11 cellular contexts compared by ENCODE assay signal in the genomic region with DNA sequence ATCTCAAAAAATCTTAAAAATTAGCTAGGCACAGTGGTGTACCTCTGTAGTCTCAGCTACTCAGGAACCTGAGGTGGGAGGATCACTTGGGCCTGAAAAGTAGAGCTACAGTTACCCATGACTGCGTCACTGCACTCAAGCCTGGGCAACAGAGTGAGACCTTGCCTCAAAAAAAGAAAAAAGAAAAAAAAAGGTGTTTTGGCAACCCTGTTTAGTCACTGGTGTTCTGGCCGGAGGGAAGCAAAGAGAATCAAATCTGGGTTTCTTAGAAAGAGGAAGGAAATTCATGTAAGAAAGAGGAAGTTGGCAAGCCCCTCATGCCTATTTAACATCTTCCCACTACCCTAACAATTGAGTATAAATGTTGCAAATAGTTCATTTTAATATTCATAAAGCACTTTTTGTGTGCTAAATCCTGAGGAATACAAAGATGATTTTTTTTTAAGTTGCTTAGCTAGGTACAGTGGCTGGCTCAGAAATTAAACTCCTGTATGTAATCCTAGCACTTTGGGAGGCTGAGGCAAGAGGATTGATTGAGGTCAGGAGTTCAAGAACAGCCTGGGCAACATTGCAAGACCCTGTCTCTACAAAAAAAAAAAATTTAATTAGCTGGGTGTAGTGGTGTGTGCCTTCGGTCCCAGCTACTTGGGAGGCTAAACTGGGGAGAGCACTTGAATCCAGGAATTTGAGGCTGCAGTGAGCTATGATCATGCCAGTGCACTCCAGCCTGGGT. TPM values are rescaled to one million over a fixed set of nuclear protein-coding genes. Genes with fewer than 3 reads are reported as not detected.
A peak's percentile ranks its signal among the peaks of the same experiment; 100 is the strongest.
DNase-seq lines count a peak whose midpoint lies in the region; ATAC-seq, FAIRE-seq and TF ChIP-seq lines count a peak whose summit lies in the region.
"Had no signal": no experiment of that assay in that cellular context is flagged by ENCODE, and none has a peak within 500 bp of the region (broad histone marks: within the 10 kb centered on the region; RNA-seq: fewer than 3 reads in every experiment).

No MANE protein-coding gene starts in this region.

- no peaks in the 10 kb centered on the region for H3K79me2 ChIP-seq in GM12878 (ENCODE audit: control insufficient read depth, insufficient read depth, low read length)

- TF ChIP-seq POLR2A in GM12878 (IDR thresholded peaks at IDR 0.05; ENCODE audit: low read depth, low read length) (no peak), gastroesophageal sphincter (IDR thresholded peaks at IDR 0.05) (no peak)

- intact Hi-C loops in GM12878 (cut with micrococcal nuclease; ENCODE audit: unreplicated experiment) = no loop called here

- H3K27me3 ChIP-seq in BLaER1 (no peaks in the 10 kb centered on the region), GM12878 (replicated peaks in 1 of 2; ENCODE audit: control insufficient read depth in 2 of 2, insufficient read depth in 2 of 2, low read length in 1 of 2) (no peaks in the 10 kb centered on the region), gastroesophageal sphincter (no peaks in the 10 kb centered on the region)
- H3K27me3 ChIP-seq: breast epithelium, SJSA1 had no signal

- H3K4me2 ChIP-seq in BLaER1 (peak overlapping the region; percentile 81), GM12878 (ENCODE audit: control insufficient read depth, insufficient read depth) (no peak overlapping the region; the same call in 1 of the 2 replicates)

- H4K20me1 ChIP-seq in BLaER1 (no peaks in the 10 kb centered on the region), GM12878 (ENCODE audit: control insufficient read depth, insufficient read depth) (no peaks in the 10 kb centered on the region)

- FAIRE-seq in GM12878 (lab: Jason Lieb, UNC) = no peak

- TF ChIP-seq EP300 in GM12878 (IDR thresholded peaks at IDR 0.05; ENCODE audit: borderline replicate concordance in 1 of 2, control insufficient read depth in 1 of 2, low read depth in 2 of 2, low read length in 2 of 2) (0 out of 4 replicates have a peak, but pooled peaks of 1 of the 2 experiments have one; percentile 19), gastroesophageal sphincter (IDR thresholded peaks at IDR 0.05) (no peak)

- peak overlapping the region; percentile 59 for H2AFZ ChIP-seq in GM12878 (ENCODE audit: control insufficient read depth, low read depth, low read length)

- BruUV-seq in GM12878 (replicated peaks; lab: Mats Ljungman, UMichigan) = no TSS peak

- 8% methylated on average over 3 of the region's 3 CpGs for WGBS in GM12878 (ENCODE audit: insufficient coverage, insufficient replicate concordance, low lambda C conversion rate, missing lambda C conversion rate)
- WGBS in gastroesophageal sphincter (ENCODE audit: low coverage in 1 of 2), 2 donors = 49 to 59% methylated on average over 2 to 3 of the region's 3 CpGs

- H3K4me1 ChIP-seq in BLaER1 = peaks cover 45% of the 10 kb centered on the region
- H3K4me1 ChIP-seq in GM12878 (ENCODE audit: control insufficient read depth, insufficient read depth, low read length) = peaks cover 7% of the 10 kb centered on the region
- H3K4me1 ChIP-seq in gastroesophageal sphincter = peaks cover 0 to 2% (median 0%) of the 10 kb centered on the region in 3 donors
- H3K4me1 ChIP-seq: breast epithelium, SJSA1 had no signal

- RAD21 ChIA-PET in GM12878 (lab: Charles Lee; ENCODE audit: unreplicated experiment) = interaction anchor here (0.7 to 4.6 kb wide), 8 partner anchors 8 to 227 kb away, joined by 3 to 23 read pairs (median 4); no protein-coding TSS in a partner anchor

- POLR2A ChIA-PET in GM12878 (lab: Charles Lee) = interaction anchor here (0.7 to 1.9 kb wide), 3 partner anchors 9 to 84 kb away, joined by 3 to 5 read pairs (median 3); no protein-coding TSS in a partner anchor

- H3K9me3 ChIP-seq in BLaER1 = no peaks in the 10 kb centered on the region
- H3K9me3 ChIP-seq in GM12878 (replicated peaks; ENCODE audit: control insufficient read depth, insufficient read depth, low read length) = no peaks in the 10 kb centered on the region
- H3K9me3 ChIP-seq in gastroesophageal sphincter = no peaks in the 10 kb centered on the region
- H3K9me3 ChIP-seq: breast epithelium, SJSA1 had no signal

- SMC1A ChIA-PET in GM12878 (lab: Charles Lee; ENCODE audit: uncharacterized antibody, unreplicated experiment) = interaction anchor here (0.9 to 3.9 kb wide), 10 partner anchors 8 to 167 kb away, joined by 3 to 32 read pairs (median 4); no protein-coding TSS in a partner anchor

- 0 out of 2 replicates have a peak overlapping the region, but pooled peaks have one; percentile 40 for H3K9ac ChIP-seq in BLaER1
- 0 out of 2 replicates have a peak overlapping the region, but pooled peaks have one; percentile 7 for H3K9ac ChIP-seq in GM12878 (ENCODE audit: control insufficient read depth, insufficient read depth, low read length)

- DNase-seq in GM12878 (ENCODE audit: low read depth, low spot score) (peak; percentile 71), HK-2 (ENCODE audit: unreplicated experiment) (no peak), DMS153 treated with DMSO at 0.1 percent for 48 hours (lab: John Stamatoyannopoulos, UW; ENCODE audit: unreplicated experiment) (no peak)
- DNase-seq: left colon had no signal

- no peaks in the 10 kb centered on the region for H3K36me3 ChIP-seq in BLaER1
- H3K36me3 ChIP-seq in GM12878 (ENCODE audit: control insufficient read depth in 2 of 2, insufficient read depth in 2 of 2, low read length in 1 of 2) = no peaks in the 10 kb centered on the region
- H3K36me3 ChIP-seq in gastroesophageal sphincter = no peaks in the 10 kb centered on the region
- H3K36me3 ChIP-seq: breast epithelium, SJSA1 had no signal

- H3K27ac ChIP-seq in BLaER1 (peak overlapping the region; percentile 52), GM12878 (ENCODE audit: control insufficient read depth, insufficient read depth) (peak overlapping the region; percentile 49), gastroesophageal sphincter (no peak overlapping the region)
- H3K27ac ChIP-seq: breast epithelium, SJSA1 had no signal

- H3K4me3 ChIP-seq in BLaER1 = peak overlapping the region; percentile 11; the same call in 1 of the 2 replicates
- H3K4me3 ChIP-seq in GM12878 = no peak overlapping the region
- no peak overlapping the region for H3K4me3 ChIP-seq in gastroesophageal sphincter
- H3K4me3 ChIP-seq: breast epithelium, SJSA1 had no signal

- in situ Hi-C loops in GM12878 (cut with MboI) = no loop called here

- CTCF ChIA-PET in GM12878 (lab: Yijun Ruan, JAX) = interaction anchor here (0.9 to 1.8 kb wide), 12 partner anchors 8 to 257 kb away, joined by 3 to 5 read pairs (median 4); no protein-coding TSS in a partner anchor

- TF ChIP-seq CTCF in GM12878 (IDR thresholded peaks at IDR 0.05 in 2 of 3, conservative IDR thresholded peaks at IDR 0.05 in 1 of 3; ENCODE audit: control insufficient read depth in 2 of 3, extremely low read depth in 1 of 3, insufficient read depth in 1 of 3, low read depth in 3 of 3, low read length in 3 of 3) = no peak
- no peak for TF ChIP-seq CTCF in gastroesophageal sphincter (IDR thresholded peaks at IDR 0.05)

- peak; percentile 56 for ATAC-seq in GM19395 (IDR thresholded peaks at IDR 0.05; ENCODE audit: unreplicated experiment)
- peak; percentile 43 for ATAC-seq in HG03558 (IDR thresholded peaks at IDR 0.05; ENCODE audit: extremely low read depth, unreplicated experiment)
- peak; percentile 87 for ATAC-seq in GM12878
- ATAC-seq in gastroesophageal sphincter = no peak
- no peak for ATAC-seq in HG03045 (IDR thresholded peaks at IDR 0.05; ENCODE audit: unreplicated experiment)
- ATAC-seq: left colon had no signal

- no peak for TF ChIP-seq RAD21 in GM12878 (IDR thresholded peaks at IDR 0.05; ENCODE audit: insufficient read depth, low read depth, low read length)

RNA-seq across cellular contexts. Expression of a gene that starts 6.5 kb away (rescaled TPM):
- total RNA-seq in GM12878 (2013; cell fraction: nucleolus; rRNA removed) = 160 and 164 TPM in 2 replicates
- 27.3 and 31.1 TPM in 2 replicates for total RNA-seq in GM12878 (2014; rRNA removed)
- total RNA-seq in GM12878 (2014; rRNA removed; fragmentation: Illumina TruSeq; extraction: Trizol) = 36.6 and 39.1 TPM in 2 replicates
- total RNA-seq in GM12878 (2021) = 35.0 and 36.8 TPM in 2 replicates
- polyA plus RNA-seq in GM12878 (2011; ENCODE audit: low read depth) = 11.3 TPM
- polyA plus RNA-seq in GM12878 (2011; rRNA removed) = 37.3 and 42.4 TPM in 2 replicates
- 20.4 and 28.5 TPM in 2 replicates for polyA plus RNA-seq in GM12878 (2011; cell fraction: cytosol; rRNA removed)
- 18.1 and 23.8 TPM in 2 replicates for polyA plus RNA-seq in GM12878 (2011; cell fraction: nucleus; rRNA removed)
- 19.5 and 21.8 TPM in 2 replicates for polyA plus RNA-seq in GM12878 (2012)
- polyA plus RNA-seq in GM12878 (2014; fragmentation: Illumina TruSeq; extraction: Trizol) = 30.8 and 40.4 TPM in 2 replicates
- polyA plus RNA-seq in GM12878 (2014; fragmentation: Nextera tagmentation; extraction: Ambion mirVana) = 1 to 10 TPM; 7.8 to 9.8 TPM
- polyA plus RNA-seq in GM12878 (2014; rRNA removed) = 21.7 and 23.7 TPM in 2 replicates
- 10 to 100 TPM; 10.7 to 10.9 TPM for polyA plus RNA-seq in GM12878 (2016; fragmentation: Nextera tagmentation; extraction: Ambion mirVana)
- polyA minus RNA-seq in GM12878 (2011; rRNA and poly(A)+ RNA removed) = 35.6 and 52.5 TPM in 2 replicates
- polyA minus RNA-seq in GM12878 (2011; cell fraction: cytosol; rRNA and poly(A)+ RNA removed) = 11.6 and 22.2 TPM in 2 replicates
- polyA minus RNA-seq in GM12878 (2011; cell fraction: nucleus; rRNA and poly(A)+ RNA removed) = 19.5 and 22.9 TPM in 2 replicates
- total RNA-seq in gastroesophageal sphincter = 10 to 100 TPM; 44.1 to 55.5 (median 51.4) TPM

RNA-seq across cellular contexts. Expression of a gene that starts 23.9 kb away (rescaled TPM):
- total RNA-seq in GM12878 (2013; cell fraction: nucleolus; rRNA removed) = not detected in 2 replicates
- total RNA-seq in GM12878 (2014; rRNA removed) = 0.65 TPM in 1 of 2 replicates, not detected in the other
- total RNA-seq in GM12878 (2014; rRNA removed; fragmentation: Illumina TruSeq; extraction: Trizol) = not detected in 2 replicates
- total RNA-seq in GM12878 (2021) = 0.23 TPM in 1 of 2 replicates, not detected in the other
- not detected for polyA plus RNA-seq in GM12878 (2011; ENCODE audit: low read depth)
- not detected in 2 replicates for polyA plus RNA-seq in GM12878 (2011; rRNA removed)
- 0.06 TPM in 1 of 2 replicates, not detected in the other for polyA plus RNA-seq in GM12878 (2011; cell fraction: cytosol; rRNA removed)
- not detected in 2 replicates for polyA plus RNA-seq in GM12878 (2011; cell fraction: nucleus; rRNA removed)
- polyA plus RNA-seq in GM12878 (2012) = not detected in 2 replicates
- not detected in 2 replicates for polyA plus RNA-seq in GM12878 (2014; fragmentation: Illumina TruSeq; extraction: Trizol)
- polyA plus RNA-seq in GM12878 (2014; fragmentation: Nextera tagmentation; extraction: Ambion mirVana) = not detected
- 0.35 TPM in 1 of 2 replicates, not detected in the other for polyA plus RNA-seq in GM12878 (2014; rRNA removed)
- not detected for polyA plus RNA-seq in GM12878 (2016; fragmentation: Nextera tagmentation; extraction: Ambion mirVana)
- not detected in 2 replicates for polyA minus RNA-seq in GM12878 (2011; rRNA and poly(A)+ RNA removed)
- not detected in 2 replicates for polyA minus RNA-seq in GM12878 (2011; cell fraction: cytosol; rRNA and poly(A)+ RNA removed)
- not detected in 2 replicates for polyA minus RNA-seq in GM12878 (2011; cell fraction: nucleus; rRNA and poly(A)+ RNA removed)
- not detected for total RNA-seq in gastroesophageal sphincter
- total RNA-seq: left colon, SJSA1 had no signal

Comparison
In these comparisons a context has a peak if more than half of its experiments do, and no peak if none do; other contexts are left out.
1. H3K27ac ChIP-seq: peak in BLaER1 (single experiment) and GM12878 (single experiment); none in gastroesophageal sphincter (0 of 4).
2. ATAC-seq: peak in GM19395 (single experiment), HG03558 (single experiment) and GM12878 (single experiment); none in gastroesophageal sphincter (single experiment) and HG03045 (single experiment).